12 cellular contexts compared by ENCODE assay signal in genomic region chr17:37671813-37672544, GRCh38. TPM values are rescaled to one million over a fixed set of nuclear protein-coding genes. Genes with fewer than 3 reads are reported as not detected.
DNase-seq lines count a peak whose midpoint lies in the region; ATAC-seq and TF ChIP-seq lines count a peak whose summit lies in the region.
"Had no signal": no experiment of that assay in that cellular context is flagged by ENCODE, and none has a peak within 500 bp of the region (broad histone marks: within the 10 kb centered on the region; RNA-seq: fewer than 3 reads in every experiment).

No MANE protein-coding gene starts in this region.

- no peak overlapping the region for H3K4me3 ChIP-seq in colonic mucosa
- H3K4me3 ChIP-seq in osteoblast (ENCODE audit: insufficient read depth, low read length), result no peak overlapping the region
- H3K4me3 ChIP-seq: adrenal gland, thoracic aorta had no signal

- H3K27ac ChIP-seq in colonic mucosa, result peak overlapping the region; percentile 49
- H3K27ac ChIP-seq in osteoblast (ENCODE audit: low read depth, low read length), result peak overlapping the region; percentile 68
- H3K27ac ChIP-seq: adrenal gland, KMS-11, thoracic aorta had no signal

- peak; percentile 92 for DNase-seq in DMS79 (lab: John Stamatoyannopoulos, UW)
- peak; percentile 75 for DNase-seq in NCI-H345 treated with DMSO at 0.1 percent for 48 hours (lab: John Stamatoyannopoulos, UW; ENCODE audit: unreplicated experiment)
- no peak for DNase-seq in colonic mucosa
- DNase-seq in osteoblast (ENCODE audit: insufficient read length, low spot score, missing footprints), result peak; percentile 90
- no peak for DNase-seq in HuH-7 (ENCODE audit: low spot score)
- no peak for DNase-seq in GM13977 (ENCODE audit: low spot score)
- DNase-seq in NOMO-1 treated with DMSO at 0.1 percent for 48 hours (lab: John Stamatoyannopoulos, UW; ENCODE audit: unreplicated experiment), result no peak
- DNase-seq: adrenal gland, DND-41 had no signal

- H3K79me2 ChIP-seq in osteoblast (ENCODE audit: insufficient read depth, low read length), result no peaks in the 10 kb centered on the region

- intact Hi-C loops in colonic mucosa (cut with DNase I), result no loop called here

- H3K27me3 ChIP-seq in colonic mucosa (no peaks in the 10 kb centered on the region), osteoblast (ENCODE audit: insufficient read depth, low read length) (no peaks in the 10 kb centered on the region)

- no peaks in the 10 kb centered on the region for H4K20me1 ChIP-seq in osteoblast (ENCODE audit: insufficient read depth, low read length)

- TF ChIP-seq CTCF in colonic mucosa (IDR thresholded peaks at IDR 0.05), result no peak
- no peak for TF ChIP-seq CTCF in osteoblast (IDR thresholded peaks at IDR 0.05; ENCODE audit: extremely low read depth, low read depth, low read length)
- TF ChIP-seq CTCF in GM13977 (IDR thresholded peaks at IDR 0.05; ENCODE audit: extremely low read depth, insufficient read depth, missing control alignments), result no peak

- H3K4me1 ChIP-seq in colonic mucosa (no peaks in the 10 kb centered on the region), osteoblast (ENCODE audit: insufficient read depth, low read length) (peaks cover 21% of the 10 kb centered on the region)
- H3K4me1 ChIP-seq: adrenal gland had no signal

- in situ Hi-C loops in GM13977 (cut with MboI; ENCODE audit: low pct_unique_long_range_greater_than_20kb, low sequenced_read_pairs, unreplicated experiment), result no loop called here

- no peak for ATAC-seq in GM21723 (IDR thresholded peaks at IDR 0.05; ENCODE audit: unreplicated experiment)

- peak overlapping the region; percentile 30 for H3K4me2 ChIP-seq in osteoblast (ENCODE audit: insufficient read depth, low read length)
- H3K4me2 ChIP-seq: KMS-11 had no signal

- H3K9me3 ChIP-seq in colonic mucosa (no peaks in the 10 kb centered on the region), osteoblast (ENCODE audit: low read depth, low read length) (no peaks in the 10 kb centered on the region)
- H3K9me3 ChIP-seq: adrenal gland, thoracic aorta had no signal

- H3K36me3 ChIP-seq in colonic mucosa (no peaks in the 10 kb centered on the region), osteoblast (ENCODE audit: insufficient read depth, low read length) (no peaks in the 10 kb centered on the region)
- H3K36me3 ChIP-seq: adrenal gland, thoracic aorta had no signal

- peak overlapping the region; percentile 20 for H2AFZ ChIP-seq in osteoblast (ENCODE audit: low read length)

- peak overlapping the region in 1 of 2 donors; percentile 19 for H3K9ac ChIP-seq in colonic mucosa (ENCODE audit: low read depth in 2 of 2, low read length in 2 of 2)
- H3K9ac ChIP-seq: KMS-11 had no signal

RNA-seq across cellular contexts. Expression of gene DDX52, which starts 28.7 kb away (rescaled TPM):
- total RNA-seq in colonic mucosa, result 10 to 100 TPM; 26.3 to 26.4 TPM
- 29.2 and 29.3 TPM in 2 replicates for total RNA-seq in osteoblast

Comparison
In these comparisons a context has a peak if more than half of its experiments do, and no peak if none do; other contexts are left out.
1. DNase-seq: peak in DMS79 (single experiment), NCI-H345 treated with DMSO at 0.1 percent for 48 hours (single experiment) and osteoblast (single experiment); none in colonic mucosa (single experiment), HuH-7 (single experiment), GM13977 (single experiment) and NOMO-1 treated with DMSO at 0.1 percent for 48 hours (single experiment).